In genomic region chr3:4852780-4853748, GRCh38 we compare ENCODE assay signal across 13 cellular contexts.
DNase-seq lines count a peak whose midpoint lies in the region; ATAC-seq and TF ChIP-seq lines count a peak whose summit lies in the region.
"Had no signal": no experiment of that assay in that cellular context is flagged by ENCODE, and none has a peak within 500 bp of the region (broad histone marks: within the 10 kb centered on the region; RNA-seq: fewer than 3 reads in every experiment).

No MANE protein-coding gene starts in this region.

- H3K27me3 Mint-ChIP-seq in stimulated activated naive CD8-positive, alpha-beta T cell treated with anti-CD3 and anti-CD28 coated beads, Interleukin-15, Interleukin-2, amounts not matched to agents 100 ng/mL and 50 ng/mL, for 24 hours = no peaks in the 10 kb centered on the region
- H3K27me3 Mint-ChIP-seq in activated CD8-positive, alpha-beta T cell treated with anti-CD3 and anti-CD28 coated beads, Interleukin-2, amount 10 ng/mL, durations not matched to agents 7 days and 5 days (ENCODE audit: low read depth) = no peaks in the 10 kb centered on the region
- peaks cover 0 to 13% (median 12%) of the 10 kb centered on the region in 3 donors for H3K27me3 Mint-ChIP-seq in immature natural killer cell (ENCODE audit: low read depth in 3 of 3)

- H3K36me3 Mint-ChIP-seq in stimulated activated naive CD8-positive, alpha-beta T cell treated with anti-CD3 and anti-CD28 coated beads, Interleukin-15, Interleukin-2, amounts not matched to agents 100 ng/mL and 50 ng/mL, for 24 hours (ENCODE audit: low read depth) = peaks cover 32% of the 10 kb centered on the region
- peaks cover 55% of the 10 kb centered on the region for H3K36me3 Mint-ChIP-seq in activated CD8-positive, alpha-beta T cell treated with anti-CD3 and anti-CD28 coated beads, Interleukin-2, amount 10 ng/mL, durations not matched to agents 7 days and 5 days (ENCODE audit: low read depth)
- peaks cover 0 to 11% (median 10%) of the 10 kb centered on the region in 3 donors for H3K36me3 Mint-ChIP-seq in immature natural killer cell

- peak overlapping the region; percentile 37 for H3K4me3 Mint-ChIP-seq in stimulated activated naive CD8-positive, alpha-beta T cell treated with anti-CD3 and anti-CD28 coated beads, Interleukin-15, Interleukin-2, amounts not matched to agents 100 ng/mL and 50 ng/mL, for 24 hours
- H3K4me3 Mint-ChIP-seq in activated CD8-positive, alpha-beta T cell treated with anti-CD3 and anti-CD28 coated beads, Interleukin-2, amount 10 ng/mL, durations not matched to agents 7 days and 5 days = no peak overlapping the region
- peak overlapping the region; percentile 18 to 49 (median 43) for H3K4me3 Mint-ChIP-seq in immature natural killer cell
- H3K4me3 Mint-ChIP-seq: neural crest cell had no signal

- POLR2A ChIA-PET in activated CD8-positive, alpha-beta T cell treated with anti-CD3 and anti-CD28 coated beads, Interleukin-2, amount 10 ng/mL, durations not matched to agents 7 days and 5 days (lab: Charles Lee) = interaction anchor here (1.3 to 10.2 kb wide), 3 partner anchors 23 to 127 kb away, joined by 5 to 250 read pairs (median 237); partner anchors contain the start of gene BHLHE40

- no peaks in the 10 kb centered on the region for H3K9me3 ChIP-seq in uterus

- no peak for ATAC-seq in stimulated activated naive CD8-positive, alpha-beta T cell treated with anti-CD3 and anti-CD28 coated beads, Interleukin-15, Interleukin-2, amounts not matched to agents 100 U/mL and 50 U/mL, for 24 hours
- ATAC-seq in activated CD8-positive, alpha-beta T cell treated with anti-CD3 and anti-CD28 coated beads, Interleukin-2, amount 10 ng/mL, durations not matched to agents 7 days and 5 days = no peak

- TF ChIP-seq POLR2A in uterus (IDR thresholded peaks at IDR 0.05) = no peak

- intact Hi-C loops in uterus (cut with DNase I; ENCODE audit: low total_unique reads) = no loop called here

- peak overlapping the region; percentile 12 to 29 for H3K27ac ChIP-seq in uterus

- no peaks in the 10 kb centered on the region for H3K36me3 ChIP-seq in uterus

- DNase-seq in stimulated activated naive CD8-positive, alpha-beta T cell treated with anti-CD3 and anti-CD28 coated beads, Interleukin-15, Interleukin-2, amounts not matched to agents 100 U/mL and 50 U/mL, for 24 hours = no peak
- DNase-seq in activated CD8-positive, alpha-beta T cell treated with anti-CD3 and anti-CD28 coated beads, Interleukin-2, amount 10 ng/mL, durations not matched to agents 7 days and 5 days = no peak
- DNase-seq in immature natural killer cell (no peak), uterus (no peak), KG1 (lab: John Stamatoyannopoulos, UW) (no peak), NAMALWA (ENCODE audit: low spot score) (no peak), hepatic stellate cell (ENCODE audit: low spot score) (no peak)
- DNase-seq: activated effector memory CD4-positive, alpha-beta T cell treated with Interleukin-2 at 50 U/mL for 16 hours; HCEC 1CT; NCI-H748 treated with DMSO at 0.1 percent for 48 hours; stimulated activated CD4-positive, alpha-beta T cell treated with anti-CD3 and anti-CD28 coated beads, Interleukin-12 subunit alpha, Interleukin-12 subunit beta, amount 100 ng/mL, for 4 hours had no signal

- peaks cover 88% of the 10 kb centered on the region for H3K4me1 Mint-ChIP-seq in stimulated activated naive CD8-positive, alpha-beta T cell treated with anti-CD3 and anti-CD28 coated beads, Interleukin-15, Interleukin-2, amounts not matched to agents 100 ng/mL and 50 ng/mL, for 24 hours (ENCODE audit: low read depth)
- H3K4me1 Mint-ChIP-seq in activated CD8-positive, alpha-beta T cell treated with anti-CD3 and anti-CD28 coated beads, Interleukin-2, amount 10 ng/mL, durations not matched to agents 7 days and 5 days (ENCODE audit: low read depth) = peaks cover 86% of the 10 kb centered on the region
- H3K4me1 Mint-ChIP-seq in immature natural killer cell = peaks cover 71 to 86% of the 10 kb centered on the region in 2 donors

- peaks cover 0 to 5% of the 10 kb centered on the region in 2 donors for H3K4me1 ChIP-seq in uterus

- H3K27me3 ChIP-seq in uterus = no peaks in the 10 kb centered on the region

- TF ChIP-seq CTCF in uterus (IDR thresholded peaks at IDR 0.05) = no peak

- H3K9me3 Mint-ChIP-seq in stimulated activated naive CD8-positive, alpha-beta T cell treated with anti-CD3 and anti-CD28 coated beads, Interleukin-15, Interleukin-2, amounts not matched to agents 100 ng/mL and 50 ng/mL, for 24 hours = peaks cover 4% of the 10 kb centered on the region
- peaks cover 9% of the 10 kb centered on the region for H3K9me3 Mint-ChIP-seq in activated CD8-positive, alpha-beta T cell treated with anti-CD3 and anti-CD28 coated beads, Interleukin-2, amount 10 ng/mL, durations not matched to agents 7 days and 5 days (ENCODE audit: insufficient read depth)
- H3K9me3 Mint-ChIP-seq in immature natural killer cell = peaks cover 0 to 2% (median 0%) of the 10 kb centered on the region in 6 donors

- no peak overlapping the region for H3K4me3 ChIP-seq in uterus

- CTCF ChIA-PET in activated CD8-positive, alpha-beta T cell treated with anti-CD3 and anti-CD28 coated beads, Interleukin-2, amount 10 ng/mL, durations not matched to agents 7 days and 5 days (lab: Charles Lee) = interaction anchor here (1.3 to 7.3 kb wide), 8 partner anchors 8 to 141 kb away, joined by 3 to 53 read pairs (median 6); no protein-coding TSS in a partner anchor

- H3K27ac Mint-ChIP-seq in stimulated activated naive CD8-positive, alpha-beta T cell treated with anti-CD3 and anti-CD28 coated beads, Interleukin-15, Interleukin-2, amounts not matched to agents 100 ng/mL and 50 ng/mL, for 24 hours = peak overlapping the region; percentile 99
- peak overlapping the region; percentile 87 for H3K27ac Mint-ChIP-seq in activated CD8-positive, alpha-beta T cell treated with anti-CD3 and anti-CD28 coated beads, Interleukin-2, amount 10 ng/mL, durations not matched to agents 7 days and 5 days
- peak overlapping the region; percentile 80 to 94 (median 92) for H3K27ac Mint-ChIP-seq in immature natural killer cell
